In the genomic region with DNA sequence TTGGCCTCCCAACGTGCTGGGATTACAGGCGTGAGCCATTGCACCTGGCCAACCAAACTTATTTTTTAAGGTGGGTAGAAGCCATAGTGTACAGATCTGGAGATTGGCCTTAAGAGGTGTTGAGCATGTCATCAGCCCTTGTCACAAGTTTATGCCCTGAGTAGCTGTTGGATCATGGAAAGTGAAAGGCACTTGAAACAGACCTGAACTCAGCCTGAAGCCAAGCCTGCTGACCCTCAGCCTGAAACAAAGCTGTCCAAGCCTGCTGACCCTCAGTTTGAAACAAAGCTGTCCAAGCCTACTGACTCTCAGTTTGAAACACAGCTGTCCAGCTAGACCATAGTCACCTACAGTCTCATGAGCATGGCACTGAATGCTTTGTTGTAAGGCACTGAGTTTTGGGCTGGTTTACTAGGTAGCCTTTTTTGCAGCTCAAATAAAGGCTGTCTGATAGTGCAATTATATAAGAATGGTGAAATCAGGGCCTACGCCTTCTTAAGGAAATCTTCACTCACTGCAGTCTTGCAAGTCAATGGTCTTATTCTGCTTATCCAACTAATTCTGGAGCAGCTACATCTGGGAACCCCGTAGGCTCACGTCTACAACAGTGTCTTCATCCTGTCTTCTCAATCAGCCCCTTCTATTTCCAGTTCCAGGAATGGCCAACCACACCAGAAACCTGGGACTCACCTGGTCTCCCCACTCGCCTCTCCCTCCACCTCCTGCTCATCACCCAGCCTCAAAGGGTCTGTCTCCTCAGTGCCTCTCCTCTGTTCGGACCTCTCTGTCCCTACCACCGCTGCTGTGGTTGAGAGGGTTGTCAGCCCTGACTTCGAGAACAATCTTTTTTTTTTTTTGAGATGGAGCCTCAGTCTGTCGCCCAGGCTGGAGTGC, we compare ENCODE assay signal across 34 cellular contexts. TPM values are rescaled to one million over a fixed set of nuclear protein-coding genes. Genes with fewer than 3 reads are reported as not detected.
DNase-seq lines count a peak whose midpoint lies in the region; ATAC-seq, FAIRE-seq and TF ChIP-seq lines count a peak whose summit lies in the region.
"Had no signal": no experiment of that assay in that cellular context is flagged by ENCODE, and none has a peak within 500 bp of the region (broad histone marks: within the 10 kb centered on the region; RNA-seq: fewer than 3 reads in every experiment).

No MANE protein-coding gene starts in this region.

- TF ChIP-seq EP300 in HepG2 (IDR thresholded peaks at IDR 0.05; ENCODE audit: low read depth in 2 of 2, low read length in 2 of 2): no peak
- TF ChIP-seq EP300 in HepG2 (CRISPR knock-in tag; IDR thresholded peaks at IDR 0.05; ENCODE audit: borderline replicate concordance): no peak
- no peak for TF ChIP-seq EP300 in tibial nerve (IDR thresholded peaks at IDR 0.05)

- H3K4me3 ChIP-seq in A673 (ENCODE audit: low read depth, low read length, poor library complexity, severe bottlenecking): no peak overlapping the region
- no peak overlapping the region for H3K4me3 ChIP-seq in astrocyte (ENCODE audit: insufficient read depth, low read depth, low read length)
- no peak overlapping the region for H3K4me3 ChIP-seq in HepG2 (replicated peaks in 1 of 3; ENCODE audit: insufficient read depth in 1 of 3, low read depth in 2 of 3, low read length in 3 of 3)
- no peak overlapping the region for H3K4me3 ChIP-seq in tibial nerve
- H3K4me3 ChIP-seq: A549, hepatocyte, thoracic aorta had no signal

- no peaks in the 10 kb centered on the region for H3K36me3 ChIP-seq in A673 (ENCODE audit: insufficient read depth, low read length, poor library complexity, severe bottlenecking)
- no peaks in the 10 kb centered on the region for H3K36me3 ChIP-seq in astrocyte (ENCODE audit: insufficient read depth, low read length)
- no peaks in the 10 kb centered on the region for H3K36me3 ChIP-seq in HepG2 (replicated peaks in 1 of 2; ENCODE audit: control insufficient read depth in 1 of 2, insufficient read depth in 2 of 2, low read length in 2 of 2)
- H3K36me3 ChIP-seq in tibial nerve: no peaks in the 10 kb centered on the region
- H3K36me3 ChIP-seq: BE2C, thoracic aorta had no signal

- DNase-seq in A673 (ENCODE audit: low spot score): peak; percentile 20
- DNase-seq in GM13976 (ENCODE audit: low spot score): peak; percentile 37
- DNase-seq in astrocyte (ENCODE audit: low read depth): no peak
- DNase-seq in HepG2 (ENCODE audit: low spot score): no peak
- DNase-seq in tibial nerve (ENCODE audit: low spot score in 2 of 2): no peak
- DNase-seq in activated T-cell treated with anti-CD3 and anti-CD28 coated beads, Interleukin-2, amount 50 U/mL, for 72 hours: no peak
- DNase-seq in NCI-H748 treated with DMSO at 0.1 percent for 48 hours (lab: John Stamatoyannopoulos, UW): no peak
- no peak for DNase-seq in WTC11 (ENCODE audit: low spot score)
- DNase-seq: activated CD4-positive, CD25-positive, alpha-beta regulatory T cell treated with anti-CD3 and anti-CD28 coated beads, Interleukin-2, amount 50 U/mL, for 72 hours; activated CD8-positive, alpha-beta memory T cell treated with anti-CD3 and anti-CD28 coated beads, Interleukin-2, amount 50 U/mL, for 48 hours; activated CD8-positive, alpha-beta T cell treated with anti-CD3 and anti-CD28 coated beads for 36 hours; activated naive CD4-positive, alpha-beta T cell treated with anti-CD3 and anti-CD28 coated beads, Interleukin-2, amount 50 U/mL, for 16 hours; BE2C; COR-L47; DMS53; GOT3; Karpas-422; left cardiac atrium; mammary epithelial cell; NCI-H1436; NCI-H2081 treated with DMSO at 0.1 percent for 48 hours; NCI-H2227 treated with DMSO at 0.1 percent for 48 hours; NCI-H526; right cardiac atrium; Right ventricle myocardium superior; stimulated activated CD4-positive, alpha-beta T cell treated with anti-CD3 and anti-CD28 coated beads, Interleukin-2, amount 100 ng/mL, for 24 hours; stimulated activated naive CD8-positive, alpha-beta T cell treated with anti-CD3 and anti-CD28 coated beads, Interleukin-15, amount 100 ng/mL, for 72 hours had no signal

- no peaks in the 10 kb centered on the region for H3K27me3 ChIP-seq in A673 (replicated peaks; ENCODE audit: insufficient read depth, low read depth, low read length, poor library complexity)
- H3K27me3 ChIP-seq in astrocyte (ENCODE audit: insufficient read depth, low read length): no peaks in the 10 kb centered on the region
- H3K27me3 ChIP-seq in HepG2 (ENCODE audit: control insufficient read depth in 1 of 2, insufficient read depth in 2 of 2, low read length in 2 of 2): peaks cover 0 to 1% of the 10 kb centered on the region in 2 experiments; a peak in 1 of 5 replicates
- H3K27me3 ChIP-seq in tibial nerve: no peaks in the 10 kb centered on the region
- H3K27me3 ChIP-seq: BE2C, hepatocyte had no signal

- TF ChIP-seq POLR2A in HepG2 (IDR thresholded peaks at IDR 0.05; ENCODE audit: insufficient read depth in 1 of 2, low read depth in 2 of 2, low read length in 2 of 2) (no peak), tibial nerve (IDR thresholded peaks at IDR 0.05) (no peak)

- no peaks in the 10 kb centered on the region for H3K4me1 ChIP-seq in A673 (ENCODE audit: insufficient read depth, low read length, poor library complexity, severe bottlenecking)
- H3K4me1 ChIP-seq in astrocyte (ENCODE audit: insufficient read depth, low read length): no peaks in the 10 kb centered on the region
- no peaks in the 10 kb centered on the region for H3K4me1 ChIP-seq in HepG2 (ENCODE audit: insufficient read depth, low read length)
- H3K4me1 ChIP-seq in tibial nerve: peaks cover 0 to 2% (median 0%) of the 10 kb centered on the region in 4 donors
- H3K4me1 ChIP-seq: A549, BE2C, parathyroid adenoma had no signal

- H3K36me3 Mint-ChIP-seq in astrocyte (ENCODE audit: low read depth, unreplicated experiment) (no peaks in the 10 kb centered on the region), WTC11 (no peaks in the 10 kb centered on the region)
- H3K36me3 Mint-ChIP-seq in activated T-cell treated with anti-CD3 and anti-CD28 coated beads, Interleukin-2, amount 50 U/mL, for 72 hours (ENCODE audit: insufficient read depth in 2 of 2): no peaks in the 10 kb centered on the region

- H3K27ac Mint-ChIP-seq in astrocyte (ENCODE audit: unreplicated experiment): no peak overlapping the region
- no peak overlapping the region for H3K27ac Mint-ChIP-seq in activated T-cell treated with anti-CD3 and anti-CD28 coated beads, Interleukin-2, amount 50 U/mL, for 72 hours
- H3K27ac Mint-ChIP-seq in WTC11: no peak overlapping the region
- H3K27ac Mint-ChIP-seq: activated CD8-positive, alpha-beta T cell treated with anti-CD3 and anti-CD28 coated beads for 36 hours; activated T-helper 17 cell treated with anti-CD3 and anti-CD28 coated beads, Interleukin-2, amount 50 U/mL, for 72 hours; stimulated activated naive CD8-positive, alpha-beta T cell treated with anti-CD3 and anti-CD28 coated beads, Interleukin-15, amount 100 ng/mL, for 72 hours had no signal

- BruUV-seq in A673 (replicated peaks; lab: Mats Ljungman, UMichigan) (no TSS peak), HepG2 (replicated peaks; lab: Mats Ljungman, UMichigan) (no TSS peak)

- FAIRE-seq in astrocyte (lab: Jason Lieb, UNC) (no peak), HepG2 (lab: Jason Lieb, UNC) (no peak)
- FAIRE-seq: A549, endothelial cell of umbilical vein had no signal

- CTCF ChIA-PET in A673 (lab: Charles Lee) (no interaction called here), HepG2 (lab: Yijun Ruan, JAX; ENCODE audit: low intra/inter-chr PET ratio, low total read pairs) (no interaction called here), WTC11 (lab: Charles Lee) (no interaction called here)

- intact Hi-C loops in A673 (cut with micrococcal nuclease; ENCODE audit: unreplicated experiment): no loop called here
- intact Hi-C loops in HepG2 (cut with micrococcal nuclease; ENCODE audit: unreplicated experiment): loop anchor here (10.0 kb wide), 1 partner anchor 62 kb away; no protein-coding TSS in a partner anchor

- H3K9me3 ChIP-seq in A673 (ENCODE audit: low read depth, low read length, poor library complexity, severe bottlenecking) (no peaks in the 10 kb centered on the region), astrocyte (ENCODE audit: insufficient read depth, low read depth, low read length) (no peaks in the 10 kb centered on the region), HepG2 (ENCODE audit: low read length) (no peaks in the 10 kb centered on the region), tibial nerve (no peaks in the 10 kb centered on the region)
- H3K9me3 ChIP-seq: A549, BE2C, thoracic aorta had no signal

- no peaks in the 10 kb centered on the region for H4K20me1 ChIP-seq in astrocyte (ENCODE audit: insufficient read depth, low read length)
- H4K20me1 ChIP-seq in HepG2 (ENCODE audit: insufficient read depth, low read length): no peaks in the 10 kb centered on the region

- H3K79me2 ChIP-seq in astrocyte (ENCODE audit: insufficient read depth, low read length) (no peaks in the 10 kb centered on the region), HepG2 (ENCODE audit: insufficient read depth, low read length) (no peaks in the 10 kb centered on the region)
- H3K79me2 ChIP-seq: hepatocyte, parathyroid adenoma had no signal

- in situ Hi-C loops in GM13976 (cut with MboI; ENCODE audit: low sequenced_read_pairs, unreplicated experiment): no loop called here
- in situ Hi-C loops in HepG2 (cut with HindIII; ENCODE audit: extremely low pct_ligation_motif_present, low pct_unique_long_range_greater_than_20kb): no loop called here

- H3K27me3 Mint-ChIP-seq in astrocyte (ENCODE audit: low read depth, unreplicated experiment) (peaks cover 7% of the 10 kb centered on the region), WTC11 (ENCODE audit: low read depth) (no peaks in the 10 kb centered on the region)
- H3K27me3 Mint-ChIP-seq in activated T-cell treated with anti-CD3 and anti-CD28 coated beads, Interleukin-2, amount 50 U/mL, for 72 hours (ENCODE audit: low read depth): no peaks in the 10 kb centered on the region
- H3K27me3 Mint-ChIP-seq: activated CD8-positive, alpha-beta T cell treated with anti-CD3 and anti-CD28 coated beads for 36 hours; activated T-helper 17 cell treated with anti-CD3 and anti-CD28 coated beads, Interleukin-2, amount 50 U/mL, for 72 hours; stimulated activated naive CD8-positive, alpha-beta T cell treated with anti-CD3 and anti-CD28 coated beads, Interleukin-15, amount 100 ng/mL, for 72 hours had no signal

- H3K9me3 Mint-ChIP-seq in astrocyte (ENCODE audit: unreplicated experiment) (no peaks in the 10 kb centered on the region), WTC11 (no peaks in the 10 kb centered on the region)
- no peaks in the 10 kb centered on the region for H3K9me3 Mint-ChIP-seq in activated T-cell treated with anti-CD3 and anti-CD28 coated beads, Interleukin-2, amount 50 U/mL, for 72 hours
- H3K9me3 Mint-ChIP-seq: activated CD8-positive, alpha-beta T cell treated with anti-CD3 and anti-CD28 coated beads for 36 hours; activated T-helper 17 cell treated with anti-CD3 and anti-CD28 coated beads, Interleukin-2, amount 50 U/mL, for 72 hours; stimulated activated naive CD8-positive, alpha-beta T cell treated with anti-CD3 and anti-CD28 coated beads, Interleukin-15, amount 100 ng/mL, for 72 hours had no signal

- H3K9ac ChIP-seq in astrocyte (ENCODE audit: low read length) (no peak overlapping the region), HepG2 (ENCODE audit: insufficient read depth, low read depth, low read length) (no peak overlapping the region)
- H3K9ac ChIP-seq: parathyroid adenoma had no signal

- TF ChIP-seq CTCF in A673 (conservative IDR thresholded peaks at IDR 0.05; ENCODE audit: low read depth, low read length) (no peak), GM13976 (IDR thresholded peaks at IDR 0.05; ENCODE audit: borderline replicate concordance, control extremely low read depth, extremely low read depth, insufficient read depth, missing control alignments) (no peak), astrocyte (IDR thresholded peaks at IDR 0.05; ENCODE audit: insufficient read depth, low read depth, low read length) (no peak), HepG2 (CRISPR knock-in tag; IDR thresholded peaks at IDR 0.05) (no peak), tibial nerve (IDR thresholded peaks at IDR 0.05) (no peak), WTC11 (IDR thresholded peaks at IDR 0.05) (no peak)

- ATAC-seq in HepG2 (no peak), WTC11 (no peak)
- no peak for ATAC-seq in activated T-cell treated with anti-CD3 and anti-CD28 coated beads, Interleukin-2, amount 50 U/mL, for 72 hours (replicated peaks in 1 of 2)
- ATAC-seq: A549; activated CD8-positive, alpha-beta T cell treated with anti-CD3 and anti-CD28 coated beads for 36 hours; activated T-helper 17 cell treated with anti-CD3 and anti-CD28 coated beads, Interleukin-2, amount 50 U/mL, for 72 hours; left cardiac atrium; stimulated activated naive CD8-positive, alpha-beta T cell treated with anti-CD3 and anti-CD28 coated beads, Interleukin-15, amount 100 ng/mL, for 72 hours had no signal

- H3K4me2 ChIP-seq in astrocyte (ENCODE audit: low read length): no peak overlapping the region
- H3K4me2 ChIP-seq in HepG2 (ENCODE audit: low read depth, low read length): no peak overlapping the region
- H3K4me2 ChIP-seq: A549, hepatocyte had no signal

- H3K4me3 Mint-ChIP-seq in astrocyte (ENCODE audit: unreplicated experiment): no peak overlapping the region
- no peak overlapping the region for H3K4me3 Mint-ChIP-seq in activated T-cell treated with anti-CD3 and anti-CD28 coated beads, Interleukin-2, amount 50 U/mL, for 72 hours
- no peak overlapping the region for H3K4me3 Mint-ChIP-seq in WTC11
- H3K4me3 Mint-ChIP-seq: activated CD8-positive, alpha-beta T cell treated with anti-CD3 and anti-CD28 coated beads for 36 hours; activated T-helper 17 cell treated with anti-CD3 and anti-CD28 coated beads, Interleukin-2, amount 50 U/mL, for 72 hours; stimulated activated naive CD8-positive, alpha-beta T cell treated with anti-CD3 and anti-CD28 coated beads, Interleukin-15, amount 100 ng/mL, for 72 hours had no signal

- H3K4me1 Mint-ChIP-seq in astrocyte (ENCODE audit: low read depth, unreplicated experiment) (no peaks in the 10 kb centered on the region), WTC11 (no peaks in the 10 kb centered on the region)
- H3K4me1 Mint-ChIP-seq in activated T-cell treated with anti-CD3 and anti-CD28 coated beads, Interleukin-2, amount 50 U/mL, for 72 hours (ENCODE audit: low read depth): no peaks in the 10 kb centered on the region
- H3K4me1 Mint-ChIP-seq: activated T-helper 17 cell treated with anti-CD3 and anti-CD28 coated beads, Interleukin-2, amount 50 U/mL, for 72 hours; stimulated activated naive CD8-positive, alpha-beta T cell treated with anti-CD3 and anti-CD28 coated beads, Interleukin-15, amount 100 ng/mL, for 72 hours had no signal

- no peak for TF ChIP-seq RAD21 in HepG2 (CRISPR knock-in tag; IDR thresholded peaks at IDR 0.05)

- H3K27ac ChIP-seq in A673 (ENCODE audit: low read depth, low read length, poor library complexity, severe bottlenecking) (no peak overlapping the region), astrocyte (ENCODE audit: low read depth, low read length) (no peak overlapping the region), HepG2 (ENCODE audit: extremely low read length, insufficient read depth, low read length) (no peak overlapping the region), tibial nerve (no peak overlapping the region)
- H3K27ac ChIP-seq: A549, hepatocyte, parathyroid adenoma, thoracic aorta had no signal

- POLR2A ChIA-PET in A673 (lab: Charles Lee; ENCODE audit: low non-redundant PET): no interaction called here
- POLR2A ChIA-PET in HepG2 (lab: Yijun Ruan, JAX): no interaction called here
- POLR2A ChIA-PET in WTC11 (lab: Charles Lee): no interaction called here

- 60% methylated on average over 10 of the region's 10 CpGs for WGBS in HepG2 (ENCODE audit: low lambda C conversion rate)
- whole genome bisulfite sequencing in tibial nerve, 2 donors: 87 to 89% methylated on average over 10 of the region's 10 CpGs

- H2AFZ ChIP-seq in astrocyte (ENCODE audit: low read depth, low read length): peak overlapping the region; percentile 2
- H2AFZ ChIP-seq in HepG2 (ENCODE audit: low read length): no peak overlapping the region
- H2AFZ ChIP-seq: hepatocyte, parathyroid adenoma had no signal

RNA-seq across cellular contexts. Expression of a gene that starts 2.9 kb away (rescaled TPM):
- total RNA-seq in A673 (2021): 4.3 TPM in 2 replicates
- total RNA-seq in astrocyte: 3.4 and 3.6 TPM in 2 replicates
- total RNA-seq in HepG2 (2016; rRNA removed; fragmentation: Illumina TruSeq; extraction: Trizol): 0.70 and 2.7 TPM in 2 replicates
- total RNA-seq in HepG2 (2016; cell fraction: cytosol; rRNA removed; fragmentation: Illumina TruSeq; extraction: Trizol; ENCODE audit: low read depth): 0.18 and 0.40 TPM in 2 replicates
- 0.28 and 2.7 TPM in 2 replicates for total RNA-seq in HepG2 (2016; cell fraction: insoluble cytoplasmic fraction; rRNA removed; fragmentation: Illumina TruSeq; extraction: Trizol)
- 0.52 and 0.99 TPM in 2 replicates for total RNA-seq in HepG2 (2016; cell fraction: membrane; rRNA removed; fragmentation: Illumina TruSeq; extraction: Trizol)
- 4.2 and 4.8 TPM in 2 replicates for total RNA-seq in HepG2 (2016; cell fraction: nucleus; rRNA removed; fragmentation: Illumina TruSeq; extraction: Trizol)
- 12.8 and 13.5 TPM in 2 replicates for polyA plus RNA-seq in HepG2 (2011; rRNA removed)
- polyA plus RNA-seq in HepG2 (2011; cell fraction: cytosol; rRNA removed): 1.2 and 1.3 TPM in 2 replicates
- 84.2 and 96.7 TPM in 2 replicates for polyA plus RNA-seq in HepG2 (2011; cell fraction: nucleus; rRNA removed)
- 3.8 and 5.6 TPM in 2 replicates for polyA plus RNA-seq in HepG2 (2012)
- 0.49 and 0.72 TPM in 2 replicates for polyA plus RNA-seq in HepG2 (2016; cell fraction: cytosol; fragmentation: Illumina TruSeq; extraction: Trizol; ENCODE audit: low read depth)
- polyA plus RNA-seq in HepG2 (2016; cell fraction: insoluble cytoplasmic fraction; fragmentation: Illumina TruSeq; extraction: Trizol; ENCODE audit: low read depth): 0.74 and 0.83 TPM in 2 replicates
- 0.57 and 0.63 TPM in 2 replicates for polyA plus RNA-seq in HepG2 (2016; cell fraction: membrane; fragmentation: Illumina TruSeq; extraction: Trizol; ENCODE audit: low read depth)
- polyA plus RNA-seq in HepG2 (2016; cell fraction: nucleus; fragmentation: Illumina TruSeq; extraction: Trizol; ENCODE audit: insufficient read depth, low read depth): 23.5 and 26.3 TPM in 2 replicates
- polyA minus RNA-seq in HepG2 (2011; rRNA and poly(A)+ RNA removed; ENCODE audit: low replicate concordance): 1.0 and 2.1 TPM in 2 replicates
- polyA minus RNA-seq in HepG2 (2011; cell fraction: cytosol; rRNA and poly(A)+ RNA removed): not detected in 2 replicates
- 4.7 and 5.5 TPM in 2 replicates for polyA minus RNA-seq in HepG2 (2011; cell fraction: nucleus; rRNA and poly(A)+ RNA removed)
- total RNA-seq in tibial nerve: 10 to 100 TPM in 1 of 4 donors, 1 to 10 TPM in 2, not detected in 1; 5.5 to 21.1 (median 8.3) TPM
- 1 to 10 TPM; 5.0 to 7.4 TPM for total RNA-seq in activated T-cell treated with anti-CD3 and anti-CD28 coated beads, Interleukin-2, amount 50 U/mL, for 72 hours
- 5.0 to 6.2 TPM (median 5.2 TPM) in 3 replicates for total RNA-seq in WTC11 (2021)
- total RNA-seq: Right ventricle myocardium superior had no signal
- polyA plus RNA-seq: neural cell had no signal

RNA-seq across cellular contexts. Expression of a gene that starts 48.1 kb away (rescaled TPM):
- total RNA-seq in A673 (2021) (32.4 and 37.7 TPM in 2 replicates), astrocyte (4.2 and 4.9 TPM in 2 replicates), HepG2 (2016; rRNA removed; fragmentation: Illumina TruSeq; extraction: Trizol) (0.31 TPM in 1 of 2 replicates, not detected in the other), tibial nerve (10 to 100 TPM in 2 of 4 donors, 1 to 10 TPM in 2; 2.7 to 20.0 (median 9.0) TPM), WTC11 (2021) (0.20 to 0.71 TPM (median 0.50 TPM) in 3 replicates)
- total RNA-seq in HepG2 (2016; cell fraction: cytosol; rRNA removed; fragmentation: Illumina TruSeq; extraction: Trizol; ENCODE audit: low read depth): not detected in 2 replicates
- not detected in 2 replicates for total RNA-seq in HepG2 (2016; cell fraction: insoluble cytoplasmic fraction; rRNA removed; fragmentation: Illumina TruSeq; extraction: Trizol)
- total RNA-seq in HepG2 (2016; cell fraction: membrane; rRNA removed; fragmentation: Illumina TruSeq; extraction: Trizol): not detected in 2 replicates
- not detected in 2 replicates for total RNA-seq in HepG2 (2016; cell fraction: nucleus; rRNA removed; fragmentation: Illumina TruSeq; extraction: Trizol)
- polyA plus RNA-seq in HepG2 (2011; rRNA removed): 0.54 and 1.1 TPM in 2 replicates
- polyA plus RNA-seq in HepG2 (2011; cell fraction: cytosol; rRNA removed): 0.15 and 0.23 TPM in 2 replicates
- polyA plus RNA-seq in HepG2 (2011; cell fraction: nucleus; rRNA removed): 4.7 and 5.2 TPM in 2 replicates
- polyA plus RNA-seq in HepG2 (2012): 0.76 and 1.5 TPM in 2 replicates
- not detected in 2 replicates for polyA plus RNA-seq in HepG2 (2016; cell fraction: cytosol; fragmentation: Illumina TruSeq; extraction: Trizol; ENCODE audit: low read depth)
- polyA plus RNA-seq in HepG2 (2016; cell fraction: insoluble cytoplasmic fraction; fragmentation: Illumina TruSeq; extraction: Trizol; ENCODE audit: low read depth): 0.15 TPM in 1 of 2 replicates, not detected in the other
- polyA plus RNA-seq in HepG2 (2016; cell fraction: membrane; fragmentation: Illumina TruSeq; extraction: Trizol; ENCODE audit: low read depth): 0.09 TPM in 1 of 2 replicates, not detected in the other
- polyA plus RNA-seq in HepG2 (2016; cell fraction: nucleus; fragmentation: Illumina TruSeq; extraction: Trizol; ENCODE audit: insufficient read depth, low read depth): 2.0 TPM in 1 of 2 replicates, not detected in the other
- polyA minus RNA-seq in HepG2 (2011; rRNA and poly(A)+ RNA removed; ENCODE audit: low replicate concordance): 0.66 and 1.0 TPM in 2 replicates
- polyA minus RNA-seq in HepG2 (2011; cell fraction: cytosol; rRNA and poly(A)+ RNA removed): not detected in 2 replicates
- 0.64 and 1.6 TPM in 2 replicates for polyA minus RNA-seq in HepG2 (2011; cell fraction: nucleus; rRNA and poly(A)+ RNA removed)
- total RNA-seq in activated T-cell treated with anti-CD3 and anti-CD28 coated beads, Interleukin-2, amount 50 U/mL, for 72 hours: 1 to 10 TPM; 2.1 to 2.4 TPM
- polyA plus RNA-seq: endothelial cell of umbilical vein had no signal

Comparison
In these comparisons a context has a peak if more than half of its experiments do, and no peak if none do; other contexts are left out.
1. DNase-seq: peak in A673 (single experiment) and GM13976 (single experiment); none in astrocyte (single experiment), HepG2 (single experiment), tibial nerve (0 of 2), activated T-cell treated with anti-CD3 and anti-CD28 coated beads, Interleukin-2, amount 50 U/mL, for 72 hours (0 of 2), NCI-H748 treated with DMSO at 0.1 percent for 48 hours (single experiment) and WTC11 (single experiment).